Comparison of ENCODE assay signal across 25 cellular contexts in genomic region chr4:16603178-16603577, GRCh38.
"Had no signal": no experiment of that assay in that cellular context is flagged by ENCODE, and none has a peak within 500 bp of the region (broad histone marks: within the 10 kb centered on the region; RNA-seq: fewer than 3 reads in every experiment).

No MANE protein-coding gene starts in this region.

- H3K27me3 Mint-ChIP-seq: dendritic cell treated with granulocyte-macrophage colony-stimulating factor and Interleukin-4, amounts not matched to agents 40 ng/mL and 50 ng/mL, for 4 days; effector memory CD8-positive, alpha-beta T cell had no signal

- H3K27ac Mint-ChIP-seq: dendritic cell treated with granulocyte-macrophage colony-stimulating factor and Interleukin-4, amounts not matched to agents 40 ng/mL and 50 ng/mL, for 4 days; effector memory CD8-positive, alpha-beta T cell had no signal

- H3K4me3 ChIP-seq: colonic mucosa, coronary artery, dorsolateral prefrontal cortex, esophagus muscularis mucosa, esophagus squamous epithelium, gastrocnemius medialis, gastroesophageal sphincter, heart left ventricle, heart right ventricle, hepatocyte had no signal

- DNase-seq: colonic mucosa; cortex of kidney; dermis blood vessel endothelial cell; dorsolateral prefrontal cortex; effector CD4-positive, alpha-beta T cell; effector CD8-positive, alpha-beta T cell; effector memory CD4-positive, alpha-beta T cell; effector memory CD8-positive, alpha-beta T cell; erythroblast; esophagus squamous epithelium; foreskin fibroblast; foreskin keratinocyte; foreskin melanocyte; gastrocnemius medialis; glutamatergic neuron; head of caudate nucleus; heart left ventricle; heart right ventricle had no signal

- ATAC-seq: effector memory CD8-positive, alpha-beta T cell; esophagus mucosa; foreskin keratinocyte; gastrocnemius medialis; gastroesophageal sphincter; heart left ventricle; heart right ventricle had no signal

- H3K9me3 ChIP-seq: colonic mucosa, esophagus muscularis mucosa, esophagus squamous epithelium, gastrocnemius medialis, gastroesophageal sphincter, heart left ventricle had no signal

- H3K4me2 ChIP-seq: hepatocyte had no signal

- H3K27me3 ChIP-seq: colonic mucosa, dorsolateral prefrontal cortex, esophagus muscularis mucosa, esophagus squamous epithelium, foreskin keratinocyte, gastrocnemius medialis, gastroesophageal sphincter, heart left ventricle, heart right ventricle, hepatocyte had no signal

- H3K27ac ChIP-seq: colonic mucosa, coronary artery, dorsolateral prefrontal cortex, epithelial cell of prostate, esophagus muscularis mucosa, esophagus squamous epithelium, foreskin keratinocyte, gastrocnemius medialis, gastroesophageal sphincter, heart left ventricle, heart right ventricle, hepatocyte had no signal

- H3K4me1 ChIP-seq: colonic mucosa, foreskin keratinocyte, gastrocnemius medialis had no signal

- H3K79me2 ChIP-seq: hepatocyte had no signal

- H3K4me3 Mint-ChIP-seq: dendritic cell treated with granulocyte-macrophage colony-stimulating factor and Interleukin-4, amounts not matched to agents 40 ng/mL and 50 ng/mL, for 4 days; effector memory CD8-positive, alpha-beta T cell had no signal

- H2AFZ ChIP-seq: hepatocyte had no signal

- H3K36me3 ChIP-seq: colonic mucosa, esophagus muscularis mucosa, esophagus squamous epithelium, gastrocnemius medialis, gastroesophageal sphincter, heart left ventricle, heart right ventricle had no signal
